7 cellular contexts compared by ENCODE assay signal in genomic region chr13:18874875-18875789, GRCh38.
A peak's percentile ranks its signal among the peaks of the same experiment; 100 is the strongest.
DNase-seq lines count a peak whose midpoint lies in the region; ATAC-seq and TF ChIP-seq lines count a peak whose summit lies in the region.
"Not testable (repeated sequence)": the region's sequence is repeated elsewhere in the genome, so short reads cannot be mapped to it uniquely, and the experiment has no call there.

No MANE protein-coding gene starts in this region.

- DNase-seq in COLO829 (ENCODE audit: low spot score) (peak; percentile 12), NCI-H748 (lab: John Stamatoyannopoulos, UW; ENCODE audit: unreplicated experiment) (peak; percentile 89), body of pancreas (peak in 3 of 4 donors; percentile 46 to 77 (median 53)), left ventricle myocardium superior (peak; percentile 35), naive B cell (peak; percentile 31), upper lobe of left lung (peak; percentile 31 to 87)

- TF ChIP-seq CTCF in body of pancreas (IDR thresholded peaks at IDR 0.05); upper lobe of left lung (IDR thresholded peaks at IDR 0.05): not testable (repeated sequence)

- not testable (repeated sequence) for H3K27me3 ChIP-seq in body of pancreas, upper lobe of left lung

- not testable (repeated sequence) for H3K27ac ChIP-seq in body of pancreas, upper lobe of left lung

- H3K4me1 Mint-ChIP-seq in naive B cell = not testable (repeated sequence)

- not testable (repeated sequence) for H3K36me3 ChIP-seq in body of pancreas (replicated peaks in 1 of 2; ENCODE audit: insufficient read depth in 1 of 2, low read depth in 2 of 2); upper lobe of left lung

- not testable (repeated sequence) for H3K9me3 ChIP-seq in body of pancreas, upper lobe of left lung

- H3K4me3 ChIP-seq in body of pancreas, upper lobe of left lung: not testable (repeated sequence)

- ATAC-seq in SK-N-SH treated with all-trans-retinoic acid at 6 μM for 48 hours (peak; percentile 90), body of pancreas (peak; percentile 88), left ventricle myocardium superior (peak; percentile 54), upper lobe of left lung (ENCODE audit: low FRiP score in 2 of 2) (peak; percentile 73 to 92)
- not testable (repeated sequence) for ATAC-seq in naive B cell (ENCODE audit: low read depth in 2 of 2)

- not testable (repeated sequence) for TF ChIP-seq POLR2A in body of pancreas (IDR thresholded peaks at IDR 0.05); upper lobe of left lung (IDR thresholded peaks at IDR 0.05)

- intact Hi-C loops in body of pancreas (cut with DNase I); left ventricle myocardium superior (cut with micrococcal nuclease): not testable (repeated sequence)

- WGBS in body of pancreas, 2 donors = 33 to 45% methylated on average over 19 to 66 of the region's 72 CpGs
- 47 to 49% methylated on average over 13 to 26 of the region's 72 CpGs for WGBS in upper lobe of left lung, 2 donors

- TF ChIP-seq EP300 in upper lobe of left lung (IDR thresholded peaks at IDR 0.05) = not testable (repeated sequence)

- peaks cover 0 to 15% (median 0%) of the 10 kb centered on the region in 3 donors for H3K27me3 Mint-ChIP-seq in naive B cell

- H3K9me3 Mint-ChIP-seq in naive B cell = peaks cover 2 to 12% (median 5%) of the 10 kb centered on the region in 7 donors

- not testable (repeated sequence) for H3K4me1 ChIP-seq in body of pancreas, upper lobe of left lung

- H3K27ac Mint-ChIP-seq in naive B cell = not testable (repeated sequence)

- H3K4me3 Mint-ChIP-seq in naive B cell = peak overlapping the region in 2 of 8 donors; percentile 21 to 74

- not testable (repeated sequence) for H3K36me3 Mint-ChIP-seq in naive B cell

Comparison
In these comparisons a context has a peak if more than half of its experiments do, and no peak if none do; other contexts are left out.
1. DNase-seq: peak in every context shown above with its lines; median percentile 89 in NCI-H748; 59 in upper lobe of left lung; 53 in body of pancreas; 35 in left ventricle myocardium superior; 31 in naive B cell; 12 in COLO829.